34 cellular contexts compared by ENCODE assay signal in the genomic region with DNA sequence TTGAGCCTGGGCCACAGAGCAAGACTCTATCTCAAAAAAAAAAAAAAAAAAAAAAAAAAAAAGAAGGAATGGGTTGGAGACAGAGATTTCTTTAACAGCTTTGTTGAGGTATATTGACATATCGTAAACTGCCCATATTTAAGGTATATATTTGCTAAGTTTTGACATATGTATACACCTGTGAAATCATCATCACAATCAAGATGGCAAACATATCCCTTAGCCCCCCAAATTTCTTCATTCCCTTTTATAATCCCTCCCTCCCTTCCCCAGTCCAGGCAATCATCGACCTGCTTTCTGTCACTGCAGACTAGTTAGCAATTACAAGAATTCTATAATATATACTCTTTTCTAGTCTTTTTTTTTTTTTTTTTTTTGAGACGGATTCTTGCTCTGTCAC.
"Had no signal": no experiment of that assay in that cellular context is flagged by ENCODE, and none has a peak within 500 bp of the region (broad histone marks: within the 10 kb centered on the region; RNA-seq: fewer than 3 reads in every experiment).

No MANE protein-coding gene starts in this region.

- ATAC-seq: activated naive CD4-positive, alpha-beta T cell treated with anti-CD3 and anti-CD28 coated beads, Interleukin-2, amount 50 U/mL, for 72 hours; activated naive CD8-positive, alpha-beta T cell treated with anti-CD3 and anti-CD28 coated beads, Interleukin-2, amount 50 U/mL, for 24 hours; activated T-cell treated with anti-CD3 and anti-CD28 coated beads, Interleukin-2, amount 50 U/mL, for 4 hours; activated T-cell treated with anti-CD3 and anti-CD28 coated beads, Interleukin-2, amount 50 U/mL, for 72 hours; activated T-helper 17 cell treated with anti-CD3 and anti-CD28 coated beads, Interleukin-2, amount 50 U/mL, for 72 hours; body of pancreas had no signal

- H3K4me3 ChIP-seq: adrenal gland, ascending aorta, body of pancreas, breast epithelium, cardiac muscle cell had no signal

- H3K36me3 ChIP-seq: adrenal gland, ascending aorta, brain microvascular endothelial cell, breast epithelium, cardiac muscle cell had no signal

- H3K27me3 ChIP-seq: adrenal gland, ascending aorta, body of pancreas, brain microvascular endothelial cell, breast epithelium, cardiac muscle cell had no signal

- H3K27ac ChIP-seq: adrenal gland, ascending aorta, body of pancreas, brain microvascular endothelial cell, breast epithelium, cardiac muscle cell had no signal

- H3K9me3 ChIP-seq: body of pancreas had no signal

- DNase-seq: activated effector memory CD4-positive, alpha-beta T cell treated with anti-CD3 and anti-CD28 coated beads, Interleukin-2, amount 50 U/mL, for 16 hours; activated effector memory CD4-positive, alpha-beta T cell treated with Interleukin-2 at 50 U/mL for 16 hours; activated gamma-delta T cell; activated gamma-delta T cell treated with Interleukin-2 at 50 U/mL for 16 hours; activated naive CD4-positive, alpha-beta T cell; activated naive CD4-positive, alpha-beta T cell treated with anti-CD3 and anti-CD28 coated beads for 36 hours; activated naive CD4-positive, alpha-beta T cell treated with anti-CD3 and anti-CD28 coated beads, Interleukin-2, amount 10 ng/mL, durations not matched to agents 7 days and 5 days; activated naive CD4-positive, alpha-beta T cell treated with anti-CD3 and anti-CD28 coated beads, Interleukin-2, amount 50 U/mL, for 16 hours; activated naive CD4-positive, alpha-beta T cell treated with Interleukin-2 at 50 U/mL for 16 hours; activated naive CD8-positive, alpha-beta T cell treated with anti-CD3 and anti-CD28 coated beads for 36 hours; activated naive CD8-positive, alpha-beta T cell treated with anti-CD3 and anti-CD28 coated beads, Interleukin-2, amount 10 ng/mL, durations not matched to agents 7 days and 5 days; activated naive CD8-positive, alpha-beta T cell treated with anti-CD3 and anti-CD28 coated beads, Interleukin-2, amount 50 U/mL, for 24 hours; activated T-cell treated with anti-CD3 and anti-CD28 coated beads, Interleukin-2, amount 50 U/mL, for 1 hour; activated T-cell treated with anti-CD3 and anti-CD28 coated beads, Interleukin-2, amount 50 U/mL, for 24 hours; activated T-cell treated with anti-CD3 and anti-CD28 coated beads, Interleukin-2, amount 50 U/mL, for 4 hours; activated T-cell treated with anti-CD3 and anti-CD28 coated beads, Interleukin-2, amount 50 U/mL, for 48 hours; activated T-cell treated with anti-CD3 and anti-CD28 coated beads, Interleukin-2, amount 50 U/mL, for 72 hours; adrenal gland; amniotic stem cell; amygdala; anterior cingulate cortex; aorta; body of pancreas; brain microvascular endothelial cell; caudate nucleus; central memory CD4-positive, alpha-beta T cell; cerebellar nuclear complex had no signal

- FAIRE-seq: astrocyte, bronchial epithelial cell had no signal

- H3K4me1 ChIP-seq: breast epithelium had no signal
